8 cellular contexts compared by ENCODE assay signal in genomic region chr22:42443240-42444059, GRCh38. TPM values are rescaled to one million over a fixed set of nuclear protein-coding genes. Genes with fewer than 3 reads are reported as not detected.
DNase-seq lines count a peak whose midpoint lies in the region; ATAC-seq and TF ChIP-seq lines count a peak whose summit lies in the region.

No MANE protein-coding gene starts in this region.

- no peak; the same call in 2 of the 3 replicates for ATAC-seq in GM23338
- no peak for ATAC-seq in HG02973 (IDR thresholded peaks at IDR 0.05; ENCODE audit: unreplicated experiment)
- ATAC-seq in HG03139 (IDR thresholded peaks at IDR 0.05; ENCODE audit: unreplicated experiment): no peak
- no peak for ATAC-seq in GM21786 (IDR thresholded peaks at IDR 0.05; ENCODE audit: unreplicated experiment)

- H3K27me3 ChIP-seq in GM23338 (ENCODE audit: insufficient read depth) (0 out of 2 replicates have a peak, but pooled peaks cover 10% of the 10 kb centered on the region), WERI-Rb-1 (ENCODE audit: insufficient read depth, low read depth, severe bottlenecking) (no peaks in the 10 kb centered on the region), spleen (replicated peaks in 1 of 7) (peaks cover 0 to 39% (median 0%) of the 10 kb centered on the region in 7 donors)

- H3K27ac Mint-ChIP-seq in GM23338: no peak overlapping the region

- H3K27me3 Mint-ChIP-seq in GM23338 (ENCODE audit: insufficient read depth, low read depth, poor library complexity): peaks cover 22% of the 10 kb centered on the region

- H3K27ac ChIP-seq in GM23338 (ENCODE audit: low read depth) (no peak overlapping the region), WERI-Rb-1 (peak overlapping the region; percentile 72), spleen (peak overlapping the region; percentile 49 to 87 (median 80))

- H3K79me2 ChIP-seq in GM23338 (replicated peaks; ENCODE audit: insufficient read depth): no peaks in the 10 kb centered on the region

- DNase-seq in GM23338 (ENCODE audit: low spot score) (no peak), WERI-Rb-1 (no peak), germinal center (ENCODE audit: low spot score) (peak; percentile 27), spleen (no peak), ecto neural progenitor cell (ENCODE audit: low spot score) (no peak)

- peak overlapping the region; percentile 98 for H2AFZ ChIP-seq in GM23338

- H3K4me1 ChIP-seq in GM23338 (ENCODE audit: insufficient read depth) (peaks cover 35% of the 10 kb centered on the region), spleen (peaks cover 22 to 65% (median 44%) of the 10 kb centered on the region in 6 donors)

- H3K36me3 ChIP-seq in GM23338 (ENCODE audit: insufficient read depth) (no peaks in the 10 kb centered on the region), WERI-Rb-1 (no peaks in the 10 kb centered on the region), spleen (no peaks in the 10 kb centered on the region)

- H3K4me2 ChIP-seq in GM23338: peak overlapping the region; percentile 91

- H3K36me3 Mint-ChIP-seq in GM23338 (ENCODE audit: low read depth): no peaks in the 10 kb centered on the region; the same call in 2 of the 3 replicates

- 32 to 40% (median 36%) methylated on average over 6 of the region's 6 CpGs for WGBS in spleen, 5 donors

- H3K4me1 Mint-ChIP-seq in GM23338: peaks cover 45% of the 10 kb centered on the region

- no peaks in the 10 kb centered on the region for H4K20me1 ChIP-seq in GM23338 (replicated peaks; ENCODE audit: insufficient read depth)

- H3F3A ChIP-seq in GM23338 (replicated peaks; ENCODE audit: low read depth): peaks cover 6% of the 10 kb centered on the region

- H3K4me3 ChIP-seq in GM23338 (peak overlapping the region; percentile 58), WERI-Rb-1 (ENCODE audit: low read depth, low read length) (peak overlapping the region; percentile 45; the same call in 1 of the 2 replicates), spleen (peak overlapping the region in 4 of 8 donors; percentile 20 to 67 (median 34))

- TF ChIP-seq CTCF in GM23338 (conservative IDR thresholded peaks at IDR 0.05; ENCODE audit: low read depth in 2 of 2): no peak
- TF ChIP-seq CTCF in WERI-Rb-1 (IDR thresholded peaks at IDR 0.05; ENCODE audit: low read depth, low read length): no peak
- TF ChIP-seq CTCF in spleen (IDR thresholded peaks at IDR 0.05 in 8 of 11, conservative IDR thresholded peaks at IDR 0.05 in 3 of 11): no peak

- intact Hi-C loops in spleen (cut with DNase I; ENCODE audit: low total_unique reads): no loop called here

- H3K9me2 ChIP-seq in GM23338 (ENCODE audit: insufficient read depth): no peaks in the 10 kb centered on the region

- H3K9me3 Mint-ChIP-seq in GM23338: peaks cover 3% of the 10 kb centered on the region; the same call in 2 of the 3 replicates

- peak overlapping the region; percentile 68 for H3K4me3 Mint-ChIP-seq in GM23338

- TF ChIP-seq POLR2A in spleen (IDR thresholded peaks at IDR 0.05): no peak

- peaks cover 3% of the 10 kb centered on the region for H3K9me3 ChIP-seq in WERI-Rb-1 (ENCODE audit: severe bottlenecking)
- no peaks in the 10 kb centered on the region for H3K9me3 ChIP-seq in spleen

TF ChIP-seq in GM23338, 12 proteins besides CTCF, POLR2A, EP300 and RAD21:
- TF ChIP-seq POLR2AphosphoS5 (IDR thresholded peaks at IDR 0.05; ENCODE audit: low read depth) (no peak), EZH2 (IDR thresholded peaks at IDR 0.05; ENCODE audit: low read depth, unreplicated experiment) (peak; percentile 9)

RNA-seq across cellular contexts. Expression of gene NFAM1, which starts 11.2 kb away (rescaled TPM):
- total RNA-seq in GM23338 (2014; rRNA removed; shearing (Covaris generic)): 0.23 and 0.49 TPM in 2 replicates
- polyA plus RNA-seq in GM23338 (2016; fragmentation: Nextera tagmentation; extraction: Ambion mirVana) (0.09 and 0.11 TPM in 2 replicates), spleen (10 to 100 TPM in 1 of 3 donors, 1 to 10 TPM in 2; 2.0 to 10.6 (median 3.0) TPM)
- 10 to 100 TPM; 18.7 to 56.6 (median 39.0) TPM for total RNA-seq in spleen

Comparison
In these comparisons a context has a peak if more than half of its experiments do, and no peak if none do; other contexts are left out.
1. RNA of gene NFAM1, which starts 11.2 kb away (total RNA-seq): 18.7 to 56.6 TPM in spleen; 0.23 to 0.49 TPM in GM23338; every median in the first group is over 10 times any median in the second.